28 cellular contexts compared by ENCODE assay signal in genomic region chr6:34570066-34570833, GRCh38. TPM values are rescaled to one million over a fixed set of nuclear protein-coding genes. Genes with fewer than 3 reads are reported as not detected.
A peak's percentile ranks its signal among the peaks of the same experiment; 100 is the strongest.
DNase-seq lines count a peak whose midpoint lies in the region; ATAC-seq and TF ChIP-seq lines count a peak whose summit lies in the region.
"Had no signal": no experiment of that assay in that cellular context is flagged by ENCODE, and none has a peak within 500 bp of the region (broad histone marks: within the 10 kb centered on the region; RNA-seq: fewer than 3 reads in every experiment).

No MANE protein-coding gene starts in this region.

- CTCF ChIA-PET in activated CD8-positive, alpha-beta T cell treated with anti-CD3 and anti-CD28 coated beads for 36 hours (lab: Charles Lee) = interaction anchor here (2.3 kb wide), 1 partner anchor 111 kb away, joined by 7 read pairs; no protein-coding TSS in a partner anchor

- H3K27ac Mint-ChIP-seq in stimulated activated naive CD8-positive, alpha-beta T cell treated with anti-CD3 and anti-CD28 coated beads, Interleukin-15, Interleukin-2, amounts not matched to agents 100 ng/mL and 50 ng/mL, for 24 hours = peak overlapping the region; percentile 12
- no peak overlapping the region for H3K27ac Mint-ChIP-seq in activated CD8-positive, alpha-beta T cell treated with anti-CD3 and anti-CD28 coated beads for 36 hours
- H3K27ac Mint-ChIP-seq: activated CD4-positive, alpha-beta memory T cell treated with anti-CD3 and anti-CD28 coated beads for 36 hours; activated naive CD8-positive, alpha-beta T cell treated with anti-CD3 and anti-CD28 coated beads for 36 hours; nephron; T-cell had no signal

- DNase-seq in stimulated activated naive CD8-positive, alpha-beta T cell treated with anti-CD3 and anti-CD28 coated beads, Interleukin-15, Interleukin-2, amounts not matched to agents 100 U/mL and 50 U/mL, for 24 hours = no peak
- DNase-seq in NCI-H2171 treated with DMSO at 0.1 percent for 48 hours (lab: John Stamatoyannopoulos, UW) (peak; percentile 65), hepatic stellate cell (ENCODE audit: low spot score) (peak; percentile 18), HCEC 1CT (no peak)
- DNase-seq in activated CD8-positive, alpha-beta T cell treated with anti-CD3 and anti-CD28 coated beads for 36 hours = no peak
- DNase-seq: activated CD4-positive, alpha-beta memory T cell treated with anti-CD3 and anti-CD28 coated beads for 36 hours; activated naive CD8-positive, alpha-beta T cell treated with anti-CD3 and anti-CD28 coated beads for 36 hours; C1 segment of cervical spinal cord; Calu3; cortex of kidney; EL; foreskin fibroblast; Kasumi-1; kidney glomerular epithelial cell; MV-4-11; NCI-H187; NCI-H524 treated with DMSO at 0.1 percent for 48 hours; retina; stimulated activated CD4-positive, alpha-beta T cell treated with anti-CD3 and anti-CD28 coated beads, Interleukin-2, amount 100 ng/mL, for 24 hours; T-cell had no signal

- H3K36me3 Mint-ChIP-seq in stimulated activated naive CD8-positive, alpha-beta T cell treated with anti-CD3 and anti-CD28 coated beads, Interleukin-15, Interleukin-2, amounts not matched to agents 100 ng/mL and 50 ng/mL, for 24 hours (ENCODE audit: low read depth) = no peaks in the 10 kb centered on the region
- no peaks in the 10 kb centered on the region for H3K36me3 Mint-ChIP-seq in activated CD8-positive, alpha-beta T cell treated with anti-CD3 and anti-CD28 coated beads for 36 hours (ENCODE audit: low read depth)
- H3K36me3 Mint-ChIP-seq: activated CD4-positive, alpha-beta memory T cell treated with anti-CD3 and anti-CD28 coated beads for 36 hours; activated naive CD8-positive, alpha-beta T cell treated with anti-CD3 and anti-CD28 coated beads for 36 hours; T-cell had no signal

- no peak overlapping the region for H3K4me3 Mint-ChIP-seq in stimulated activated naive CD8-positive, alpha-beta T cell treated with anti-CD3 and anti-CD28 coated beads, Interleukin-15, Interleukin-2, amounts not matched to agents 100 ng/mL and 50 ng/mL, for 24 hours
- no peak overlapping the region for H3K4me3 Mint-ChIP-seq in activated CD8-positive, alpha-beta T cell treated with anti-CD3 and anti-CD28 coated beads for 36 hours
- H3K4me3 Mint-ChIP-seq: activated CD4-positive, alpha-beta memory T cell treated with anti-CD3 and anti-CD28 coated beads for 36 hours; activated naive CD8-positive, alpha-beta T cell treated with anti-CD3 and anti-CD28 coated beads for 36 hours; nephron; T-cell had no signal

- no peaks in the 10 kb centered on the region for H3K9me3 Mint-ChIP-seq in stimulated activated naive CD8-positive, alpha-beta T cell treated with anti-CD3 and anti-CD28 coated beads, Interleukin-15, Interleukin-2, amounts not matched to agents 100 ng/mL and 50 ng/mL, for 24 hours
- no peaks in the 10 kb centered on the region for H3K9me3 Mint-ChIP-seq in activated CD8-positive, alpha-beta T cell treated with anti-CD3 and anti-CD28 coated beads for 36 hours
- H3K9me3 Mint-ChIP-seq: activated CD4-positive, alpha-beta memory T cell treated with anti-CD3 and anti-CD28 coated beads for 36 hours; activated naive CD8-positive, alpha-beta T cell treated with anti-CD3 and anti-CD28 coated beads for 36 hours; nephron; T-cell had no signal

- no peaks in the 10 kb centered on the region for H3K4me1 Mint-ChIP-seq in stimulated activated naive CD8-positive, alpha-beta T cell treated with anti-CD3 and anti-CD28 coated beads, Interleukin-15, Interleukin-2, amounts not matched to agents 100 ng/mL and 50 ng/mL, for 24 hours (ENCODE audit: low read depth)
- H3K4me1 Mint-ChIP-seq in activated CD8-positive, alpha-beta T cell treated with anti-CD3 and anti-CD28 coated beads for 36 hours (ENCODE audit: low read depth) = no peaks in the 10 kb centered on the region
- H3K4me1 Mint-ChIP-seq: activated naive CD8-positive, alpha-beta T cell treated with anti-CD3 and anti-CD28 coated beads for 36 hours; nephron; T-cell had no signal

- POLR2A ChIA-PET in activated CD8-positive, alpha-beta T cell treated with anti-CD3 and anti-CD28 coated beads for 36 hours (lab: Charles Lee) = interaction anchor here (1.5 kb wide), 1 partner anchor 10 kb away, joined by 5 read pairs; no protein-coding TSS in a partner anchor

- no peak for ATAC-seq in stimulated activated naive CD8-positive, alpha-beta T cell treated with anti-CD3 and anti-CD28 coated beads, Interleukin-15, Interleukin-2, amounts not matched to agents 100 U/mL and 50 U/mL, for 24 hours
- no peak for ATAC-seq in HG03460 (IDR thresholded peaks at IDR 0.05; ENCODE audit: unreplicated experiment)
- no peak for ATAC-seq in activated CD8-positive, alpha-beta T cell treated with anti-CD3 and anti-CD28 coated beads for 36 hours
- ATAC-seq: GM12878, heart left ventricle, pancreas, T-cell had no signal

- no peak for TF ChIP-seq CTCF in activated CD8-positive, alpha-beta T cell treated with anti-CD3 and anti-CD28 coated beads for 36 hours (IDR thresholded peaks at IDR 0.05)

- H3K27me3 Mint-ChIP-seq in stimulated activated naive CD8-positive, alpha-beta T cell treated with anti-CD3 and anti-CD28 coated beads, Interleukin-15, Interleukin-2, amounts not matched to agents 100 ng/mL and 50 ng/mL, for 24 hours = no peaks in the 10 kb centered on the region
- peaks cover 5% of the 10 kb centered on the region for H3K27me3 Mint-ChIP-seq in activated CD8-positive, alpha-beta T cell treated with anti-CD3 and anti-CD28 coated beads for 36 hours

- intact Hi-C loops in activated CD8-positive, alpha-beta T cell treated with anti-CD3 and anti-CD28 coated beads for 36 hours (cut with micrococcal nuclease) = no loop called here

RNA-seq across cellular contexts. Expression of gene SPDEF, which starts 14.1 kb away (rescaled TPM):
- not detected for total RNA-seq in activated CD8-positive, alpha-beta T cell treated with anti-CD3 and anti-CD28 coated beads for 36 hours
- total RNA-seq: activated naive CD8-positive, alpha-beta T cell treated with anti-CD3 and anti-CD28 coated beads for 36 hours; ascending aorta; GM12878; SK-MEL-5 had no signal

Comparison
In these comparisons a context has a peak if more than half of its experiments do, and no peak if none do; other contexts are left out.
1. DNase-seq: peak in NCI-H2171 treated with DMSO at 0.1 percent for 48 hours (single experiment) and hepatic stellate cell (single experiment); none in stimulated activated naive CD8-positive, alpha-beta T cell treated with anti-CD3 and anti-CD28 coated beads, Interleukin-15, Interleukin-2, amounts not matched to agents 100 U/mL and 50 U/mL, for 24 hours (single experiment), HCEC 1CT (single experiment) and activated CD8-positive, alpha-beta T cell treated with anti-CD3 and anti-CD28 coated beads for 36 hours (single experiment).